8 cellular contexts compared by ENCODE assay signal in the genomic region with DNA sequence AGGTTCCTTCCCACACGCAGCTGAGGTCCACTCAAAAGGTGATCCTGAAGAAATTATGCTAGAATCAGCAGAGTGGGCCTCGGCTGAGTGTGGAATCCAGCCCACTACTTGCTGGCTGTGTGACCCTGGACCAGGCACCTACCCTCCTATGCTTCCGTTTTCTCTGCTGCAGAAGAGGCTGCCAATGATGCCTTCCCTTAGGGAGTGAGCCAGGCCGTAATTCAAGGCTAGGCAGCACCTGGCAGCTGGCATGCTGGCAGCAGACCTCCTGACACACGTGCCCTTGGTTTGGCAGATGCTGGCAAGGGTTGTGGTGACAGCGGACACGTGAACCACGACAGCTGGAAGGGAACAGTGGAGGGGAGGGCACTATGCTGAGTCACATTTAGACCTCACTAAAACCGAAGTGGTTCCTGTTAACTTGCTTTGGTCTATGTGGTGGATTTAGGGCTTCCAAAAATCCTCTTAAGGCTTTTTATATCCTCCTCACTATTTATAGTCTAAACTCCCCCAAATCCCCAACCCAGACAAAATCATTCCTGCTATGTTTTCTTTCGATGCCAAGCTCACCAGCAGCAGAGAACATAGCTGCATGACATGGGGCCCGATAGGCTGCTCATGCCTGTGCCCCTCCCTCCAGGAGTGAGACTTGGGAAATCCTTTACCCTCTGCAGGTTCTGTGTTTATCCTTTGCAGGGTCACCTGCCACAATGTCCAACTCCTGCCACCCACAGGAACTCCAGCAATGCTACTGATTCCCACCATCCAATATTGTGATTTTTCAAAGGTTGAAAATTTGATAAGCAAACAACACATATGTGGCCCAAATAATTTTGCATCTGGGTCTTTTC. TPM values are rescaled to one million over a fixed set of nuclear protein-coding genes. Genes with fewer than 3 reads are reported as not detected.
A peak's percentile ranks its signal among the peaks of the same experiment; 100 is the strongest.
DNase-seq lines count a peak whose midpoint lies in the region; TF ChIP-seq lines count a peak whose summit lies in the region.

No MANE protein-coding gene starts in this region.

- DNase-seq in GM13976 (ENCODE audit: low spot score) (peak; percentile 30), H4 (ENCODE audit: low spot score) (peak; percentile 97), NCI-H1694 treated with DMSO at 0.1 percent for 48 hours (lab: John Stamatoyannopoulos, UW) (peak; percentile 18), fibroblast of villous mesenchyme (ENCODE audit: low read depth) (peak; percentile 35), middle frontal gyrus (ENCODE audit: extremely low spot score, low spot score) (no peak), Peyer's patch (no peak), nephron progenitor cell (no peak)
- DNase-seq in central memory CD4-positive, alpha-beta T cell, result no peak

- H3K27ac Mint-ChIP-seq in nephron progenitor cell, result no peak overlapping the region

- no peaks in the 10 kb centered on the region for H3K9me3 Mint-ChIP-seq in nephron progenitor cell

- H3K4me3 ChIP-seq in fibroblast of villous mesenchyme (ENCODE audit: low read depth, low read length) (no peak overlapping the region), Peyer's patch (no peak overlapping the region)

- H3K9me3 ChIP-seq in Peyer's patch, result no peaks in the 10 kb centered on the region

- H3K4me1 ChIP-seq in Peyer's patch, result peaks cover 0 to 45% (median 4%) of the 10 kb centered on the region in 4 donors

- peaks cover 76% of the 10 kb centered on the region for H3K4me1 Mint-ChIP-seq in nephron progenitor cell

- H3K27me3 ChIP-seq in Peyer's patch, result peaks cover 0 to under 1% of the 10 kb centered on the region in 2 donors

- in situ Hi-C loops in GM13976 (cut with MboI; ENCODE audit: low sequenced_read_pairs, unreplicated experiment), result loop anchor here (10.0 kb wide), 1 partner anchor 205 kb away; a partner anchor contains a TSS

- TF ChIP-seq CTCF in GM13976 (IDR thresholded peaks at IDR 0.05; ENCODE audit: borderline replicate concordance, control extremely low read depth, extremely low read depth, insufficient read depth, missing control alignments), result no peak
- no peak for TF ChIP-seq CTCF in fibroblast of villous mesenchyme (IDR thresholded peaks at IDR 0.05; ENCODE audit: insufficient read depth, low read depth, low read length)
- TF ChIP-seq CTCF in Peyer's patch (IDR thresholded peaks at IDR 0.05), result no peak
- TF ChIP-seq CTCF in nephron progenitor cell (IDR thresholded peaks at IDR 0.05), result no peak

- TF ChIP-seq POLR2A in Peyer's patch (IDR thresholded peaks at IDR 0.05), result no peak

- peaks cover 27% of the 10 kb centered on the region for H3K27me3 Mint-ChIP-seq in nephron progenitor cell (ENCODE audit: low read depth, poor library complexity)

- H3K36me3 ChIP-seq in Peyer's patch, result no peaks in the 10 kb centered on the region

- H3K27ac ChIP-seq in Peyer's patch, result no peak overlapping the region

- H3K4me3 Mint-ChIP-seq in nephron progenitor cell, result no peak overlapping the region

- H3K36me3 Mint-ChIP-seq in nephron progenitor cell (ENCODE audit: low read depth), result no peaks in the 10 kb centered on the region

RNA-seq across cellular contexts. Expression of a gene that starts 10.6 kb away (rescaled TPM):
- total RNA-seq in H4 (2014; rRNA removed; shearing (Covaris generic)), result not detected in 2 replicates
- total RNA-seq in fibroblast of villous mesenchyme (7.7 and 10.4 TPM in 2 replicates), Peyer's patch (10 to 100 TPM; 10.6 to 98.2 (median 12.8) TPM)

Comparison
In these comparisons a context has a peak if more than half of its experiments do, and no peak if none do; other contexts are left out.
1. DNase-seq: peak in GM13976 (single experiment), H4 (single experiment), NCI-H1694 treated with DMSO at 0.1 percent for 48 hours (single experiment) and fibroblast of villous mesenchyme (single experiment); none in central memory CD4-positive, alpha-beta T cell (single experiment), middle frontal gyrus (single experiment), Peyer's patch (0 of 3) and nephron progenitor cell (single experiment).